In the genomic region with DNA sequence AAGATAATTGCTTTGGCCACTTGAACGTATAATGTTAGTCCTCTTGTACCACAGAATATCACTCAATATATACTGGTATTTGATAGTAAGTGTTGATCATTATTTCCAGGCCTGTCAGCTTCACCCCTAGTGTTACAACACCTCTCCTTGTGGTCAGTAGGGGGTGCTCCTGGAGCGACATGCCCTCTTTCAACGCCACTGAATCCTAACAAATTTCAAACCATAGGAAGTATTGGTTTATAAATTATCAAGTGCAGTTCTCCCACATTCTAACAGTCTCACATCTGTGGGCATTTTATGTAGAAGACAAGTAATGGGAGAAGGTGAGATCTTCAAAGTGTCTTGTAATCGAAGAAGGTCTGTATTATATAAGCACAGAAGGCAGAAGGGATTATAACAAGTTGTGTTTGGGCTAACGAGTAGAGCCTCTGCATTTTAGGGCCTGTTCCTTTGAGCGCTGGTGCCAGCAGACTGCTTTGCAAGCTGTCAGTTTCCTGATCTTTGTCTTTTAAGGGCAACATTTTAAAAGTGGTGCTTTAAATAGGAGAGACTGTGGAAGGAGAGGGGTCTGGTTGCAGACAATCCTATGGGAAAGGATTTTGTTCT, we compare ENCODE assay signal across 9 cellular contexts. TPM values are rescaled to one million over a fixed set of nuclear protein-coding genes. Genes with fewer than 3 reads are reported as not detected.
DNase-seq lines count a peak whose midpoint lies in the region; ATAC-seq and TF ChIP-seq lines count a peak whose summit lies in the region.
"Had no signal": no experiment of that assay in that cellular context is flagged by ENCODE, and none has a peak within 500 bp of the region (broad histone marks: within the 10 kb centered on the region; RNA-seq: fewer than 3 reads in every experiment).

No MANE protein-coding gene starts in this region.

- no peak overlapping the region for H3K9ac ChIP-seq in neural progenitor cell

- H3K4me3 Mint-ChIP-seq in neural progenitor cell, result no peak overlapping the region
- H3K4me3 Mint-ChIP-seq in stimulated activated naive CD8-positive, alpha-beta T cell treated with anti-CD3 and anti-CD28 coated beads, Interleukin-15, amount 100 ng/mL, for 72 hours, result no peak overlapping the region
- H3K4me3 Mint-ChIP-seq: activated naive CD8-positive, alpha-beta T cell had no signal

- H3K4me3 ChIP-seq in astrocyte of the spinal cord (ENCODE audit: low read depth, low read length) (no peak overlapping the region), neural progenitor cell (no peak overlapping the region), transverse colon (no peak overlapping the region)
- H3K4me3 ChIP-seq: HAP-1 had no signal

- H3K27ac Mint-ChIP-seq in neural progenitor cell, result no peak overlapping the region
- H3K27ac Mint-ChIP-seq in stimulated activated naive CD8-positive, alpha-beta T cell treated with anti-CD3 and anti-CD28 coated beads, Interleukin-15, amount 100 ng/mL, for 72 hours, result no peak overlapping the region
- H3K27ac Mint-ChIP-seq: activated naive CD8-positive, alpha-beta T cell had no signal

- WGBS in transverse colon (ENCODE audit: low coverage in 1 of 2), 2 donors, result 35 to 54% methylated on average over 5 to 6 of the region's 6 CpGs

- TF ChIP-seq CTCF in astrocyte of the spinal cord (IDR thresholded peaks at IDR 0.05; ENCODE audit: low read depth, low read length) (peak; percentile 38), neural progenitor cell (IDR thresholded peaks at IDR 0.05) (peak; percentile 71), transverse colon (IDR thresholded peaks at IDR 0.05) (no peak)

- H3K79me2 ChIP-seq in neural progenitor cell (ENCODE audit: low read depth), result no peaks in the 10 kb centered on the region

- ATAC-seq in GM18519 (IDR thresholded peaks at IDR 0.05; ENCODE audit: low FRiP score, unreplicated experiment), result peak; percentile 77
- no peak for ATAC-seq in stimulated activated naive CD8-positive, alpha-beta T cell treated with anti-CD3 and anti-CD28 coated beads, Interleukin-15, amount 100 ng/mL, for 72 hours

- no peaks in the 10 kb centered on the region for H3K36me3 Mint-ChIP-seq in neural progenitor cell
- H3K36me3 Mint-ChIP-seq: activated naive CD8-positive, alpha-beta T cell had no signal

- H3K9me3 Mint-ChIP-seq in neural progenitor cell, result peaks cover 4% of the 10 kb centered on the region
- H3K9me3 Mint-ChIP-seq in stimulated activated naive CD8-positive, alpha-beta T cell treated with anti-CD3 and anti-CD28 coated beads, Interleukin-15, amount 100 ng/mL, for 72 hours, result peaks cover 7 to 8% of the 10 kb centered on the region in 2 donors

- H3F3A ChIP-seq in neural progenitor cell (ENCODE audit: low read depth), result no peaks in the 10 kb centered on the region

- TF ChIP-seq EP300 in transverse colon (IDR thresholded peaks at IDR 0.05; ENCODE audit: low read depth), result no peak

- H3K9me3 ChIP-seq in neural progenitor cell (ENCODE audit: low read depth) (no peaks in the 10 kb centered on the region), transverse colon (peaks cover 0 to under 1% of the 10 kb centered on the region in 2 donors)
- H3K9me3 ChIP-seq: HAP-1 had no signal

- peak overlapping the region; percentile 59 for H2AFZ ChIP-seq in neural progenitor cell (replicated peaks)

- TF ChIP-seq POLR2A in transverse colon (IDR thresholded peaks at IDR 0.05), result no peak

- H3K36me3 ChIP-seq in neural progenitor cell (no peaks in the 10 kb centered on the region), transverse colon (no peaks in the 10 kb centered on the region)
- H3K36me3 ChIP-seq: HAP-1 had no signal

- peaks cover 3% of the 10 kb centered on the region for H3K27me3 Mint-ChIP-seq in neural progenitor cell (ENCODE audit: insufficient read depth, low read depth)
- H3K27me3 Mint-ChIP-seq in stimulated activated naive CD8-positive, alpha-beta T cell treated with anti-CD3 and anti-CD28 coated beads, Interleukin-15, amount 100 ng/mL, for 72 hours, result peaks cover 24% of the 10 kb centered on the region

- no peaks in the 10 kb centered on the region for H3K27me3 ChIP-seq in neural progenitor cell
- H3K27me3 ChIP-seq in transverse colon, result no peaks in the 10 kb centered on the region

- peak overlapping the region; percentile 10 for H3K4me2 ChIP-seq in neural progenitor cell

- H3K4me1 Mint-ChIP-seq in neural progenitor cell, result no peaks in the 10 kb centered on the region
- no peaks in the 10 kb centered on the region for H3K4me1 Mint-ChIP-seq in stimulated activated naive CD8-positive, alpha-beta T cell treated with anti-CD3 and anti-CD28 coated beads, Interleukin-15, amount 100 ng/mL, for 72 hours

- H3K27ac ChIP-seq in neural progenitor cell (no peak overlapping the region), transverse colon (no peak overlapping the region)

- DNase-seq in HT-29 (ENCODE audit: low spot score) (peak; percentile 38), astrocyte of the spinal cord (ENCODE audit: low read depth, low spot score) (no peak), neural progenitor cell (ENCODE audit: low spot score) (peak; percentile 47), transverse colon (no peak), AG20443 (ENCODE audit: low spot score) (no peak)
- DNase-seq in stimulated activated naive CD8-positive, alpha-beta T cell treated with anti-CD3 and anti-CD28 coated beads, Interleukin-15, amount 100 ng/mL, for 72 hours, result no peak

- no peaks in the 10 kb centered on the region for H4K20me1 ChIP-seq in neural progenitor cell (ENCODE audit: low read depth)

- intact Hi-C loops in transverse colon (cut with DNase I; ENCODE audit: low total_unique reads), result no loop called here

- in situ Hi-C loops in astrocyte of the spinal cord (cut with HindIII; ENCODE audit: low sequenced_read_pairs) (no loop called here), transverse colon (cut with MboI; ENCODE audit: low pct_ligation_motif_present in 1 of 4, low pct_unique_long_range_greater_than_20kb in 1 of 4, low sequenced_read_pairs in 3 of 4) (no loop called here)

- H3K4me1 ChIP-seq in neural progenitor cell, result no peaks in the 10 kb centered on the region
- H3K4me1 ChIP-seq in transverse colon, result no peaks in the 10 kb centered on the region
- H3K4me1 ChIP-seq: HAP-1 had no signal

RNA-seq across cellular contexts. Expression of gene CEP162, which starts 57.1 kb away (rescaled TPM):
- 1.3 and 2.2 TPM in 2 replicates for total RNA-seq in HT-29 (2014; rRNA removed; shearing (Covaris generic))
- 22.0 and 28.8 TPM in 2 replicates for total RNA-seq in neural progenitor cell (ENCODE audit: low replicate concordance)
- 10 to 100 TPM in 2 of 4 donors, 1 to 10 TPM in 2; 8.2 to 45.0 (median 9.7) TPM for total RNA-seq in transverse colon

Comparison
In these comparisons a context has a peak if more than half of its experiments do, and no peak if none do; other contexts are left out.
1. DNase-seq: peak in HT-29 (single experiment) and neural progenitor cell (single experiment); none in astrocyte of the spinal cord (single experiment), stimulated activated naive CD8-positive, alpha-beta T cell treated with anti-CD3 and anti-CD28 coated beads, Interleukin-15, amount 100 ng/mL, for 72 hours (0 of 2), transverse colon (single experiment) and AG20443 (single experiment).
2. CTCF ChIP-seq: peak in astrocyte of the spinal cord (single experiment) and neural progenitor cell (single experiment); none in transverse colon (0 of 5).